Comparison of ENCODE assay signal across 1 cellular context in the genomic region with DNA sequence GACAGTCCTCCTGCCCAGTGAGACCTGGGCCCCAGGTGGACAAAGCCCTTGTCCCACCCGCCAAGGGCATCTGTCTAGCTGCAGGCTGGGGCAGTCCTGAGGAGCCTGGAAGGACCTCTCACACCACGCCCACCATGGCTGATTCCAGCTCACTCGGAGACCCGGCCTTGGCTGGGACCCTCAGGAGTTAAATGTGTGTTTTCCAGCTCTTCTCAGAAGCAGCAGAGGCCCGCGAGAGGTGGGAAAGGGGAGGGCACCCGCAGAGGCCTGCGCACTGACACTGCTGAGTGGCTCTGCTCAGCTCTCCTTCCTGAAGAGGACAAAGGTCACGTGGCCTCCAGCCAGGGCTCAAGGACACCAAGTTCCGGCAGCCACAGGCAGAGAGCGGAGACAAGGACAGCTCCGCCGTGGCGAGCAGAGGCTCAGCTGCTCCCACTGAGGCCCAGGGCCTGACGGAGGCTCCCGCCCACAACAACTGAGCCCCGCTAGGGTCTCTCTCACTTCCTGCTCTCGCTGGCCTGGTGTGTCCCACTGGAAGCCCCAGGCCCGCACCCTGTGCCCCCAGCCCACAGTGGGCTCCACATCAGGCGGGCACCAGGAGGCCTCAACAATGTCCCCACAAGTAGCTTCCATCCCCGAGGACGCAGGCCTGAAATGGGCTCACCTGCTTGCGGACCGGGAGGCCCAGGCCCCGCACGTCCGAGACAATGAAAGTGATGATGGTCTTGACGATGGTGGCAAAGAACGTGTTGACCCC.
TF ChIP-seq lines count a peak whose summit lies in the region.

No MANE protein-coding gene starts in this region.

TF ChIP-seq in HepG2, 621 proteins besides CTCF, POLR2A, EP300 and RAD21 (continued from another document and continues in another):
- TF ChIP-seq, protein P1, sequence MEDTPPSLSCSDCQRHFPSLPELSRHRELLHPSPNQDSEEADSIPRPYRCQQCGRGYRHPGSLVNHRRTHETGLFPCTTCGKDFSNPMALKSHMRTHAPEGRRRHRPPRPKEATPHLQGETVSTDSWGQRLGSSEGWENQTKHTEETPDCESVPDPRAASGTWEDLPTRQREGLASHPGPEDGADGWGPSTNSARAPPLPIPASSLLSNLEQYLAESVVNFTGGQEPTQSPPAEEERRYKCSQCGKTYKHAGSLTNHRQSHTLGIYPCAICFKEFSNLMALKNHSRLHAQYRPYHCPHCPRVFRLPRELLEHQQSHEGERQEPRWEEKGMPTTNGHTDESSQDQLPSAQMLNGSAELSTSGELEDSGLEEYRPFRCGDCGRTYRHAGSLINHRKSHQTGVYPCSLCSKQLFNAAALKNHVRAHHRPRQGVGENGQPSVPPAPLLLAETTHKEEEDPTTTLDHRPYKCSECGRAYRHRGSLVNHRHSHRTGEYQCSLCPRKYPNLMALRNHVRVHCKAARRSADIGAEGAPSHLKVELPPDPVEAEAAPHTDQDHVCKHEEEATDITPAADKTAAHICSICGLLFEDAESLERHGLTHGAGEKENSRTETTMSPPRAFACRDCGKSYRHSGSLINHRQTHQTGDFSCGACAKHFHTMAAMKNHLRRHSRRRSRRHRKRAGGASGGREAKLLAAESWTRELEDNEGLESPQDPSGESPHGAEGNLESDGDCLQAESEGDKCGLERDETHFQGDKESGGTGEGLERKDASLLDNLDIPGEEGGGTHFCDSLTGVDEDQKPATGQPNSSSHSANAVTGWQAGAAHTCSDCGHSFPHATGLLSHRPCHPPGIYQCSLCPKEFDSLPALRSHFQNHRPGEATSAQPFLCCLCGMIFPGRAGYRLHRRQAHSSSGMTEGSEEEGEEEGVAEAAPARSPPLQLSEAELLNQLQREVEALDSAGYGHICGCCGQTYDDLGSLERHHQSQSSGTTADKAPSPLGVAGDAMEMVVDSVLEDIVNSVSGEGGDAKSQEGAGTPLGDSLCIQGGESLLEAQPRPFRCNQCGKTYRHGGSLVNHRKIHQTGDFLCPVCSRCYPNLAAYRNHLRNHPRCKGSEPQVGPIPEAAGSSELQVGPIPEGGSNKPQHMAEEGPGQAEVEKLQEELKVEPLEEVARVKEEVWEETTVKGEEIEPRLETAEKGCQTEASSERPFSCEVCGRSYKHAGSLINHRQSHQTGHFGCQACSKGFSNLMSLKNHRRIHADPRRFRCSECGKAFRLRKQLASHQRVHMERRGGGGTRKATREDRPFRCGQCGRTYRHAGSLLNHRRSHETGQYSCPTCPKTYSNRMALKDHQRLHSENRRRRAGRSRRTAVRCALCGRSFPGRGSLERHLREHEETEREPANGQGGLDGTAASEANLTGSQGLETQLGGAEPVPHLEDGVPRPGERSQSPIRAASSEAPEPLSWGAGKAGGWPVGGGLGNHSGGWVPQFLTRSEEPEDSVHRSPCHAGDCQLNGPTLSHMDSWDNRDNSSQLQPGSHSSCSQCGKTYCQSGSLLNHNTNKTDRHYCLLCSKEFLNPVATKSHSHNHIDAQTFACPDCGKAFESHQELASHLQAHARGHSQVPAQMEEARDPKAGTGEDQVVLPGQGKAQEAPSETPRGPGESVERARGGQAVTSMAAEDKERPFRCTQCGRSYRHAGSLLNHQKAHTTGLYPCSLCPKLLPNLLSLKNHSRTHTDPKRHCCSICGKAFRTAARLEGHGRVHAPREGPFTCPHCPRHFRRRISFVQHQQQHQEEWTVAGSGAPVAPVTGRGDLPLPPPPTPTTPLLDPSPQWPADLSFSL (CRISPR knock-in tag; IDR thresholded peaks at IDR 0.05) = 0 out of 2 replicates have a peak, but pooled peaks have one; percentile 50
- TF ChIP-seq ZNF740 (CRISPR knock-in tag; IDR thresholded peaks at IDR 0.05) (no peak), KDM2A (CRISPR knock-in tag; IDR thresholded peaks at IDR 0.05; ENCODE audit: borderline replicate concordance, low read depth) (peak; percentile 82; the same call in 1 of the 2 replicates), NFATC3 (CRISPR knock-in tag; IDR thresholded peaks at IDR 0.05) (no peak), TCF7L2 (IDR thresholded peaks at IDR 0.05; ENCODE audit: low read depth, low read length) (no peak), MIER3 (CRISPR knock-in tag; IDR thresholded peaks at IDR 0.05; ENCODE audit: borderline replicate concordance) (peak; percentile 85; the same call in 1 of the 2 replicates), RFXAP (CRISPR knock-in tag; IDR thresholded peaks at IDR 0.05; ENCODE audit: borderline replicate concordance) (no peak), BHLHE40 (IDR thresholded peaks at IDR 0.05; ENCODE audit: low read length) (peak; percentile 57; the same call in 1 of the 2 replicates), ZBTB38 (CRISPR knock-in tag; IDR thresholded peaks at IDR 0.05) (peak; percentile 71; the same call in 1 of the 2 replicates), ZFP41 (CRISPR knock-in tag; IDR thresholded peaks at IDR 0.05; ENCODE audit: borderline replicate concordance) (no peak), SP5 (CRISPR knock-in tag; IDR thresholded peaks at IDR 0.05; ENCODE audit: borderline replicate concordance, low read depth) (peak; percentile 50; the same call in 1 of the 2 replicates), REPIN1 (CRISPR knock-in tag; IDR thresholded peaks at IDR 0.05; ENCODE audit: borderline replicate concordance, low read depth) (peak; percentile 83; the same call in 1 of the 2 replicates), KIAA2018 (CRISPR knock-in tag; IDR thresholded peaks at IDR 0.05; ENCODE audit: borderline replicate concordance) (no peak), THAP11 (CRISPR knock-in tag; IDR thresholded peaks at IDR 0.05) (peak; percentile 69)
- TF ChIP-seq, protein P2, sequence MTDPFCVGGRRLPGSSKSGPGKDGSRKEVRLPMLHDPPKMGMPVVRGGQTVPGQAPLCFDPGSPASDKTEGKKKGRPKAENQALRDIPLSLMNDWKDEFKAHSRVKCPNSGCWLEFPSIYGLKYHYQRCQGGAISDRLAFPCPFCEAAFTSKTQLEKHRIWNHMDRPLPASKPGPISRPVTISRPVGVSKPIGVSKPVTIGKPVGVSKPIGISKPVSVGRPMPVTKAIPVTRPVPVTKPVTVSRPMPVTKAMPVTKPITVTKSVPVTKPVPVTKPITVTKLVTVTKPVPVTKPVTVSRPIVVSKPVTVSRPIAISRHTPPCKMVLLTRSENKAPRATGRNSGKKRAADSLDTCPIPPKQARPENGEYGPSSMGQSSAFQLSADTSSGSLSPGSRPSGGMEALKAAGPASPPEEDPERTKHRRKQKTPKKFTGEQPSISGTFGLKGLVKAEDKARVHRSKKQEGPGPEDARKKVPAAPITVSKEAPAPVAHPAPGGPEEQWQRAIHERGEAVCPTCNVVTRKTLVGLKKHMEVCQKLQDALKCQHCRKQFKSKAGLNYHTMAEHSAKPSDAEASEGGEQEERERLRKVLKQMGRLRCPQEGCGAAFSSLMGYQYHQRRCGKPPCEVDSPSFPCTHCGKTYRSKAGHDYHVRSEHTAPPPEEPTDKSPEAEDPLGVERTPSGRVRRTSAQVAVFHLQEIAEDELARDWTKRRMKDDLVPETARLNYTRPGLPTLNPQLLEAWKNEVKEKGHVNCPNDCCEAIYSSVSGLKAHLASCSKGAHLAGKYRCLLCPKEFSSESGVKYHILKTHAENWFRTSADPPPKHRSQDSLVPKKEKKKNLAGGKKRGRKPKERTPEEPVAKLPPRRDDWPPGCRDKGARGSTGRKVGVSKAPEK (CRISPR knock-in tag; IDR thresholded peaks at IDR 0.05; ENCODE audit: borderline replicate concordance) = no peak
- TF ChIP-seq, protein P3, sequence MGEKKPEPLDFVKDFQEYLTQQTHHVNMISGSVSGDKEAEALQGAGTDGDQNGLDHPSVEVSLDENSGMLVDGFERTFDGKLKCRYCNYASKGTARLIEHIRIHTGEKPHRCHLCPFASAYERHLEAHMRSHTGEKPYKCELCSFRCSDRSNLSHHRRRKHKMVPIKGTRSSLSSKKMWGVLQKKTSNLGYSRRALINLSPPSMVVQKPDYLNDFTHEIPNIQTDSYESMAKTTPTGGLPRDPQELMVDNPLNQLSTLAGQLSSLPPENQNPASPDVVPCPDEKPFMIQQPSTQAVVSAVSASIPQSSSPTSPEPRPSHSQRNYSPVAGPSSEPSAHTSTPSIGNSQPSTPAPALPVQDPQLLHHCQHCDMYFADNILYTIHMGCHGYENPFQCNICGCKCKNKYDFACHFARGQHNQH (CRISPR knock-in tag; IDR thresholded peaks at IDR 0.05) = peak; percentile 72; the same call in 1 of the 2 replicates
- TF ChIP-seq, protein P4, sequence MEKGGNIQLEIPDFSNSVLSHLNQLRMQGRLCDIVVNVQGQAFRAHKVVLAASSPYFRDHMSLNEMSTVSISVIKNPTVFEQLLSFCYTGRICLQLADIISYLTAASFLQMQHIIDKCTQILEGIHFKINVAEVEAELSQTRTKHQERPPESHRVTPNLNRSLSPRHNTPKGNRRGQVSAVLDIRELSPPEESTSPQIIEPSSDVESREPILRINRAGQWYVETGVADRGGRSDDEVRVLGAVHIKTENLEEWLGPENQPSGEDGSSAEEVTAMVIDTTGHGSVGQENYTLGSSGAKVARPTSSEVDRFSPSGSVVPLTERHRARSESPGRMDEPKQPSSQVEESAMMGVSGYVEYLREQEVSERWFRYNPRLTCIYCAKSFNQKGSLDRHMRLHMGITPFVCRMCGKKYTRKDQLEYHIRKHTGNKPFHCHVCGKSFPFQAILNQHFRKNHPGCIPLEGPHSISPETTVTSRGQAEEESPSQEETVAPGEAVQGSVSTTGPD (CRISPR knock-in tag; IDR thresholded peaks at IDR 0.05) = no peak
- TF ChIP-seq, protein P5, sequence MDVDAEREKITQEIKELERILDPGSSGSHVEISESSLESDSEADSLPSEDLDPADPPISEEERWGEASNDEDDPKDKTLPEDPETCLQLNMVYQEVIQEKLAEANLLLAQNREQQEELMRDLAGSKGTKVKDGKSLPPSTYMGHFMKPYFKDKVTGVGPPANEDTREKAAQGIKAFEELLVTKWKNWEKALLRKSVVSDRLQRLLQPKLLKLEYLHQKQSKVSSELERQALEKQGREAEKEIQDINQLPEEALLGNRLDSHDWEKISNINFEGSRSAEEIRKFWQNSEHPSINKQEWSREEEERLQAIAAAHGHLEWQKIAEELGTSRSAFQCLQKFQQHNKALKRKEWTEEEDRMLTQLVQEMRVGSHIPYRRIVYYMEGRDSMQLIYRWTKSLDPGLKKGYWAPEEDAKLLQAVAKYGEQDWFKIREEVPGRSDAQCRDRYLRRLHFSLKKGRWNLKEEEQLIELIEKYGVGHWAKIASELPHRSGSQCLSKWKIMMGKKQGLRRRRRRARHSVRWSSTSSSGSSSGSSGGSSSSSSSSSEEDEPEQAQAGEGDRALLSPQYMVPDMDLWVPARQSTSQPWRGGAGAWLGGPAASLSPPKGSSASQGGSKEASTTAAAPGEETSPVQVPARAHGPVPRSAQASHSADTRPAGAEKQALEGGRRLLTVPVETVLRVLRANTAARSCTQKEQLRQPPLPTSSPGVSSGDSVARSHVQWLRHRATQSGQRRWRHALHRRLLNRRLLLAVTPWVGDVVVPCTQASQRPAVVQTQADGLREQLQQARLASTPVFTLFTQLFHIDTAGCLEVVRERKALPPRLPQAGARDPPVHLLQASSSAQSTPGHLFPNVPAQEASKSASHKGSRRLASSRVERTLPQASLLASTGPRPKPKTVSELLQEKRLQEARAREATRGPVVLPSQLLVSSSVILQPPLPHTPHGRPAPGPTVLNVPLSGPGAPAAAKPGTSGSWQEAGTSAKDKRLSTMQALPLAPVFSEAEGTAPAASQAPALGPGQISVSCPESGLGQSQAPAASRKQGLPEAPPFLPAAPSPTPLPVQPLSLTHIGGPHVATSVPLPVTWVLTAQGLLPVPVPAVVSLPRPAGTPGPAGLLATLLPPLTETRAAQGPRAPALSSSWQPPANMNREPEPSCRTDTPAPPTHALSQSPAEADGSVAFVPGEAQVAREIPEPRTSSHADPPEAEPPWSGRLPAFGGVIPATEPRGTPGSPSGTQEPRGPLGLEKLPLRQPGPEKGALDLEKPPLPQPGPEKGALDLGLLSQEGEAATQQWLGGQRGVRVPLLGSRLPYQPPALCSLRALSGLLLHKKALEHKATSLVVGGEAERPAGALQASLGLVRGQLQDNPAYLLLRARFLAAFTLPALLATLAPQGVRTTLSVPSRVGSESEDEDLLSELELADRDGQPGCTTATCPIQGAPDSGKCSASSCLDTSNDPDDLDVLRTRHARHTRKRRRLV (CRISPR knock-in tag; IDR thresholded peaks at IDR 0.05) = no peak
